In the genomic region with DNA sequence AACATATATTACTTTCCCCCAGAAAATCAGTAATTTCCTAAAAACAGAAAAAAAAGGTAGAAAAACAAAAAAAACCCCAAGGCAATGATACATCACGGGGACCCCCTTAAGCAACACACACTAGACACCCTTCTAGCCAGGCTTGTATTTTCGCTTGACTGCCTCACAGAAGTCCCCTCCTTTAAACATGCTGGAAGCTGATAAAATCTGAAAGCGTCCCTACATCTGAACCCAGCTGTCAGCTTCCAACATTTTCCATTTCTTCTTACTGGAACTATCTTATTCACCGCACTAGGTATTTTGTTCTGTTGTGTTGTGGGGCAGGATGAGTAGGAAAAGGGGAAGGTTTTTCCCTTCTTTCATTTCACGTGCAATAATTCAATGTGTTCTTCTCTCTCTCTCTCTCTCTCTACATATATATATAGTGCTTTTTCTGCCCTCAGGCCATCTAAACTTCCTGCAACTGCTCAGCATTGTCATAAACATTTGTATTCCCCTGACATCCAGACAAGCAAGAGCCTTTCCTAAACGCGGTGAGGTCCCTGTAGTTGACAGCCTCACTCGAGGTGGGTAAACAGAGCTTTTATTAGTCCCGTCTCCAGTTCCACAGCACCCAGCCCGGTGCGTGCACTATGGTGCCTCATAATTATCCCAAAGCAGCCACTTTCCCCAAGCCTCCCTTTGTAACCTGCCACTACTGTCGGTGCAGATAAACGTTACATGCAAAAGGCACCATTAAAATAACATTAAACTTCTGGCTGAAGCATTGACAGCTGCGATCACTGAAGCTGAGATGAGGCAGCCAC, we compare ENCODE assay signal across 16 cellular contexts.
DNase-seq lines count a peak whose midpoint lies in the region; ATAC-seq lines count a peak whose summit lies in the region.
"Had no signal": no experiment of that assay in that cellular context is flagged by ENCODE, and none has a peak within 500 bp of the region (broad histone marks: within the 10 kb centered on the region; RNA-seq: fewer than 3 reads in every experiment).

No MANE protein-coding gene starts in this region.

- no peak for ATAC-seq in GM18861 (IDR thresholded peaks at IDR 0.05; ENCODE audit: unreplicated experiment)
- ATAC-seq: activated CD8-positive, alpha-beta memory T cell treated with anti-CD3 and anti-CD28 coated beads, Interleukin-2, amount 10 ng/mL, durations not matched to agents 7 days and 5 days; activated T-helper 17 cell treated with anti-CD3 and anti-CD28 coated beads, Interleukin-2, amount 50 U/mL, for 72 hours; heart right ventricle; right lobe of liver; stimulated activated effector memory CD8-positive, alpha-beta T cell treated with anti-CD3 and anti-CD28 coated beads, Interleukin-12 subunit alpha, Interleukin-12 subunit beta, amount 100 ng/mL, for 72 hours had no signal

- DNase-seq in DMS153 (lab: John Stamatoyannopoulos, UW), result peak; percentile 88
- peak; percentile 45 for DNase-seq in NCI-H1105 (lab: John Stamatoyannopoulos, UW)
- DNase-seq in NCI-H526 (lab: John Stamatoyannopoulos, UW), result peak; percentile 82 to 86
- peak; percentile 74 for DNase-seq in left kidney (ENCODE audit: low read depth, low spot score)
- DNase-seq in DMS53 (lab: John Stamatoyannopoulos, UW), result no peak
- DNase-seq in activated CD4-positive, alpha-beta T cell treated with anti-CD3 and anti-CD28 coated beads for 1 hour, result no peak
- DNase-seq: activated CD4-positive, CD25-positive, alpha-beta regulatory T cell; activated CD8-positive, alpha-beta memory T cell treated with anti-CD3 and anti-CD28 coated beads, Interleukin-2, amount 10 ng/mL, durations not matched to agents 7 days and 5 days; brain microvascular endothelial cell; heart right ventricle; immature natural killer cell; occipital lobe; right lobe of liver had no signal

Comparison
In these comparisons a context has a peak if more than half of its experiments do, and no peak if none do; other contexts are left out.
1. DNase-seq: peak in DMS153 (single experiment), NCI-H1105 (single experiment), NCI-H526 (2 of 2) and left kidney (single experiment); none in DMS53 (single experiment) and activated CD4-positive, alpha-beta T cell treated with anti-CD3 and anti-CD28 coated beads for 1 hour (single experiment).